9 cellular contexts compared by ENCODE assay signal in genomic region chr7:27174077-27175004, GRCh38.
DNase-seq lines count a peak whose midpoint lies in the region; ATAC-seq, FAIRE-seq and TF ChIP-seq lines count a peak whose summit lies in the region.
"Had no signal": no experiment of that assay in that cellular context is flagged by ENCODE, and none has a peak within 500 bp of the region (broad histone marks: within the 10 kb centered on the region; RNA-seq: fewer than 3 reads in every experiment).

HOXA10 (minus strand) TSS chr7:27174320; CDS start chr7:27174306, 14 bp downstream.

- no peak for TF ChIP-seq CTCF in WERI-Rb-1 (IDR thresholded peaks at IDR 0.05; ENCODE audit: low read depth, low read length)

- no peak for ATAC-seq in stimulated activated effector memory CD8-positive, alpha-beta T cell treated with anti-CD3 and anti-CD28 coated beads, Interleukin-12 subunit alpha, Interleukin-12 subunit beta, amount 100 ng/mL, for 72 hours

- no peak within 1 kb of the TSS for H3K27ac Mint-ChIP-seq in stimulated activated effector memory CD8-positive, alpha-beta T cell treated with anti-CD3 and anti-CD28 coated beads, Interleukin-12 subunit alpha, Interleukin-12 subunit beta, amount 100 ng/mL, for 72 hours

- H3K9ac ChIP-seq in iPS-15b (ENCODE audit: low read depth, low read length): no peak within 1 kb of the TSS

- H3K4me1 Mint-ChIP-seq in stimulated activated effector memory CD8-positive, alpha-beta T cell treated with anti-CD3 and anti-CD28 coated beads, Interleukin-12 subunit alpha, Interleukin-12 subunit beta, amount 100 ng/mL, for 72 hours: peaks cover 26% of the 10 kb centered on the region

- no peaks in the 10 kb centered on the region for H3K36me3 Mint-ChIP-seq in stimulated activated effector memory CD8-positive, alpha-beta T cell treated with anti-CD3 and anti-CD28 coated beads, Interleukin-12 subunit alpha, Interleukin-12 subunit beta, amount 100 ng/mL, for 72 hours

- H3K4me3 ChIP-seq in WERI-Rb-1 (ENCODE audit: low read depth, low read length): peak within 1 kb of the TSS; percentile 53
- H3K4me3 ChIP-seq in iPS-15b (ENCODE audit: low read depth, low read length): peak within 1 kb of the TSS; percentile 18

- no peak within 1 kb of the TSS for H3K27ac ChIP-seq in WERI-Rb-1

- H3K4me1 ChIP-seq in iPS-15b (ENCODE audit: control insufficient read depth, insufficient read depth, low read length): no peaks in the 10 kb centered on the region

- peaks cover 8% of the 10 kb centered on the region for H3K9me3 ChIP-seq in WERI-Rb-1 (ENCODE audit: severe bottlenecking)
- H3K9me3 ChIP-seq in iPS-15b (ENCODE audit: control insufficient read depth, insufficient read depth, low read length): no peaks in the 10 kb centered on the region

- FAIRE-seq in H54 (lab: Jason Lieb, UNC): no peak
- FAIRE-seq: colon had no signal

- H3K36me3 ChIP-seq in WERI-Rb-1: no peaks in the 10 kb centered on the region
- no peaks in the 10 kb centered on the region for H3K36me3 ChIP-seq in iPS-15b (ENCODE audit: control insufficient read depth, insufficient read depth, low read length)

- no peak for TF ChIP-seq POLR2A in H54 (IDR thresholded peaks at IDR 0.05; ENCODE audit: low read depth, low read length)

- H3K27me3 ChIP-seq in WERI-Rb-1 (ENCODE audit: insufficient read depth, low read depth, severe bottlenecking) (peaks cover 63% of the 10 kb centered on the region), iPS-15b (ENCODE audit: control insufficient read depth, insufficient read depth, low read length) (peaks cover 96% of the 10 kb centered on the region)

- peak within 1 kb of the TSS; percentile 63 for H3K4me3 Mint-ChIP-seq in stimulated activated effector memory CD8-positive, alpha-beta T cell treated with anti-CD3 and anti-CD28 coated beads, Interleukin-12 subunit alpha, Interleukin-12 subunit beta, amount 100 ng/mL, for 72 hours

- no peaks in the 10 kb centered on the region for H3K9me3 Mint-ChIP-seq in stimulated activated effector memory CD8-positive, alpha-beta T cell treated with anti-CD3 and anti-CD28 coated beads, Interleukin-12 subunit alpha, Interleukin-12 subunit beta, amount 100 ng/mL, for 72 hours

- DNase-seq in stimulated activated CD4-positive, alpha-beta T cell treated with anti-CD3 and anti-CD28 coated beads, Interleukin-15, amount 100 ng/mL, for 24 hours: peak; percentile 9
- DNase-seq in stimulated activated CD4-positive, alpha-beta T cell treated with anti-CD3 and anti-CD28 coated beads, Interleukin-4, amount 100 ng/mL, for 4 hours: no peak
- peak; percentile 20 for DNase-seq in WERI-Rb-1
- DNase-seq in stimulated activated effector memory CD8-positive, alpha-beta T cell treated with anti-CD3 and anti-CD28 coated beads, Interleukin-12 subunit alpha, Interleukin-12 subunit beta, amount 100 ng/mL, for 72 hours (ENCODE audit: low spot score in 2 of 2): no peak
- no peak for DNase-seq in DMS153 (lab: John Stamatoyannopoulos, UW)
- DNase-seq in H54 (ENCODE audit: insufficient read length, low spot score): no peak
- no peak for DNase-seq in HPDE6-E6E7 (ENCODE audit: extremely low spot score)

Comparison
In these comparisons a context has a peak if more than half of its experiments do, and no peak if none do; other contexts are left out.
1. DNase-seq: peak in stimulated activated CD4-positive, alpha-beta T cell treated with anti-CD3 and anti-CD28 coated beads, Interleukin-15, amount 100 ng/mL, for 24 hours (single experiment) and WERI-Rb-1 (single experiment); none in stimulated activated CD4-positive, alpha-beta T cell treated with anti-CD3 and anti-CD28 coated beads, Interleukin-4, amount 100 ng/mL, for 4 hours (0 of 2), stimulated activated effector memory CD8-positive, alpha-beta T cell treated with anti-CD3 and anti-CD28 coated beads, Interleukin-12 subunit alpha, Interleukin-12 subunit beta, amount 100 ng/mL, for 72 hours (0 of 2), DMS153 (single experiment), H54 (single experiment) and HPDE6-E6E7 (single experiment).